In genomic region chr17:40963838-40964237, GRCh38 we compare ENCODE assay signal across 8 cellular contexts. TPM values are rescaled to one million over a fixed set of nuclear protein-coding genes. Genes with fewer than 3 reads are reported as not detected.
DNase-seq lines count a peak whose midpoint lies in the region; TF ChIP-seq lines count a peak whose summit lies in the region.

No MANE protein-coding gene starts in this region.

- H3K4me1 ChIP-seq in ovary (ENCODE audit: insufficient read depth): no peaks in the 10 kb centered on the region

- DNase-seq in GM12864 (ENCODE audit: low read depth): peak; percentile 2
- DNase-seq in RPMI7951 (ENCODE audit: low read depth): peak; percentile 50
- DNase-seq in glutamatergic neuron: no peak
- DNase-seq in posterior cingulate gyrus: no peak
- DNase-seq in hippocampal formation (lab: John Stamatoyannopoulos, UW): no peak
- DNase-seq in central memory CD4-positive, alpha-beta T cell: no peak
- no peak for DNase-seq in ovary

- no peaks in the 10 kb centered on the region for H3K4me1 Mint-ChIP-seq in glutamatergic neuron (ENCODE audit: low read depth, unreplicated experiment)

- no peak overlapping the region for H3K27ac Mint-ChIP-seq in glutamatergic neuron (ENCODE audit: unreplicated experiment)

- H3K9me3 Mint-ChIP-seq in glutamatergic neuron (ENCODE audit: unreplicated experiment): no peaks in the 10 kb centered on the region

- H3K4me3 Mint-ChIP-seq in glutamatergic neuron (ENCODE audit: unreplicated experiment): no peak overlapping the region

- H3K27me3 Mint-ChIP-seq in glutamatergic neuron (ENCODE audit: unreplicated experiment): no peaks in the 10 kb centered on the region

- no peak for TF ChIP-seq EP300 in ovary (IDR thresholded peaks at IDR 0.05)

- H3K36me3 ChIP-seq in ovary: no peaks in the 10 kb centered on the region

- TF ChIP-seq POLR2A in ovary (IDR thresholded peaks at IDR 0.05): no peak

- TF ChIP-seq CTCF in 22Rv1 (IDR thresholded peaks at IDR 0.05): peak; percentile 83
- TF ChIP-seq CTCF in GM12864 (IDR thresholded peaks at IDR 0.05; ENCODE audit: low read depth, low read length, missing control alignments): peak; percentile 64
- peak; percentile 79 for TF ChIP-seq CTCF in glutamatergic neuron (IDR thresholded peaks at IDR 0.05; ENCODE audit: partially characterized antibody, unreplicated experiment)
- TF ChIP-seq CTCF in ovary (IDR thresholded peaks at IDR 0.05): peak in 1 of 3 donors; percentile 11

- intact Hi-C loops in posterior cingulate gyrus (cut with DNase I) (no loop called here), ovary (cut with DNase I) (no loop called here)

- 37 to 48% (median 47%) methylated on average over 1 of the region's 1 CpG for WGBS in ovary, 3 donors

- H3K27me3 ChIP-seq in ovary: no peaks in the 10 kb centered on the region

- no peaks in the 10 kb centered on the region for H3K36me3 Mint-ChIP-seq in glutamatergic neuron (ENCODE audit: unreplicated experiment)

- no peak overlapping the region for H3K4me3 ChIP-seq in GM12864 (ENCODE audit: low read depth, low read length)
- H3K4me3 ChIP-seq in ovary: no peak overlapping the region

- H3K27ac ChIP-seq in 22Rv1 (no peak overlapping the region), ovary (no peak overlapping the region)

- no peaks in the 10 kb centered on the region for H3K9me3 ChIP-seq in ovary

RNA-seq across cellular contexts. Expression of gene KRT39, which starts 2.9 kb away (rescaled TPM):
- total RNA-seq in RPMI7951 (2014; rRNA removed; shearing (Covaris generic)): 0.24 TPM in 1 of 2 replicates, not detected in the other
- total RNA-seq in glutamatergic neuron (ENCODE audit: unreplicated experiment) (not detected), ovary (under 1 TPM in 1 of 7 donors, not detected in 6; 0.69 TPM)
- polyA plus RNA-seq in ovary: not detected

RNA-seq across cellular contexts. Expression of gene KRT40, which starts 20.3 kb away (rescaled TPM):
- total RNA-seq in RPMI7951 (2014; rRNA removed; shearing (Covaris generic)): not detected in 2 replicates
- not detected for total RNA-seq in glutamatergic neuron (ENCODE audit: unreplicated experiment)
- total RNA-seq in ovary: not detected
- polyA plus RNA-seq in ovary: not detected

RNA-seq across cellular contexts. Expression of gene KRT23, which starts 26.4 kb away (rescaled TPM):
- total RNA-seq in RPMI7951 (2014; rRNA removed; shearing (Covaris generic)): 0.20 TPM in 1 of 2 replicates, not detected in the other
- total RNA-seq in glutamatergic neuron (ENCODE audit: unreplicated experiment) (not detected), ovary (1 to 10 TPM in 3 of 7 donors, under 1 TPM in 2, not detected in 2; 0.22 to 5.0 (median 1.3) TPM)
- polyA plus RNA-seq in ovary: under 1 TPM; 0.05 to 0.53 TPM

RNA-seq across cellular contexts. Expression of gene KRTAP3-3, which starts 30.1 kb away (rescaled TPM):
- total RNA-seq in RPMI7951 (2014; rRNA removed; shearing (Covaris generic)): not detected in 2 replicates
- total RNA-seq in glutamatergic neuron (ENCODE audit: unreplicated experiment): not detected
- not detected for total RNA-seq in ovary
- polyA plus RNA-seq in ovary: not detected

RNA-seq across cellular contexts. Expression of gene KRTAP3-2, which starts 35.9 kb away (rescaled TPM):
- not detected in 2 replicates for total RNA-seq in RPMI7951 (2014; rRNA removed; shearing (Covaris generic))
- total RNA-seq in glutamatergic neuron (ENCODE audit: unreplicated experiment) (not detected), ovary (not detected)
- not detected for polyA plus RNA-seq in ovary

Comparison
In these comparisons a context has a peak if more than half of its experiments do, and no peak if none do; other contexts are left out.
1. DNase-seq: peak in GM12864 (single experiment) and RPMI7951 (single experiment); none in glutamatergic neuron (single experiment), posterior cingulate gyrus (0 of 10), hippocampal formation (0 of 2), central memory CD4-positive, alpha-beta T cell (single experiment) and ovary (0 of 5).